8 cellular contexts compared by ENCODE assay signal in genomic region chrX:71095555-71095970, GRCh38. TPM values are rescaled to one million over a fixed set of nuclear protein-coding genes. Genes with fewer than 3 reads are reported as not detected.
DNase-seq lines count a peak whose midpoint lies in the region; ATAC-seq and TF ChIP-seq lines count a peak whose summit lies in the region.

Gene FOXO4, plus strand, starts transcription at chrX:71095851. Its CDS starts 678 bp downstream, at chrX:71096529.

- WGBS in GM23248 (ENCODE audit: low coverage in 1 of 2, low lambda C conversion rate in 2 of 2, missing lambda C conversion rate in 2 of 2), 2 experiments: 1% methylated on average over 22 to 27 of the region's 28 CpGs

- H3K4me1 Mint-ChIP-seq in activated T-helper 17 cell treated with anti-CD3 and anti-CD28 coated beads, Interleukin-2, amount 50 U/mL, for 72 hours: peaks cover 5% of the 10 kb centered on the region
- peaks cover 17% of the 10 kb centered on the region for H3K4me1 Mint-ChIP-seq in nephron

- H3K9me2 ChIP-seq in GM23248 (ENCODE audit: insufficient read depth): no peaks in the 10 kb centered on the region

- H3K9me3 ChIP-seq in GM23248 (ENCODE audit: low read depth): no peaks in the 10 kb centered on the region

- H3K4me3 Mint-ChIP-seq in activated T-helper 17 cell treated with anti-CD3 and anti-CD28 coated beads, Interleukin-2, amount 50 U/mL, for 72 hours: peak within 1 kb of the TSS; percentile 94
- peak within 1 kb of the TSS; percentile 90 to 97 (median 96) for H3K4me3 Mint-ChIP-seq in nephron

- H3K4me3 ChIP-seq in GM23248: peak within 1 kb of the TSS; percentile 82

- H3K36me3 ChIP-seq in GM23248 (ENCODE audit: low read depth): no peaks in the 10 kb centered on the region

- no peaks in the 10 kb centered on the region for H3K9me3 Mint-ChIP-seq in activated T-helper 17 cell treated with anti-CD3 and anti-CD28 coated beads, Interleukin-2, amount 50 U/mL, for 72 hours
- H3K9me3 Mint-ChIP-seq in nephron: peaks cover 16% of the 10 kb centered on the region

- peak; percentile 88 for ATAC-seq in activated T-helper 17 cell treated with anti-CD3 and anti-CD28 coated beads, Interleukin-2, amount 50 U/mL, for 72 hours (replicated peaks)
- ATAC-seq in stimulated activated naive CD8-positive, alpha-beta T cell treated with anti-CD3 and anti-CD28 coated beads, Interleukin-15, Interleukin-2, amounts not matched to agents 100 U/mL and 50 U/mL, for 24 hours: peak; percentile 93

- H3K79me2 ChIP-seq in GM23248 (ENCODE audit: insufficient read depth): no peaks in the 10 kb centered on the region

- in situ Hi-C loops in GM23248 (cut with MboI): no loop called here

- H3F3A ChIP-seq in GM23248 (ENCODE audit: insufficient read depth): no peaks in the 10 kb centered on the region

- peak within 1 kb of the TSS; percentile 79 for H2AFZ ChIP-seq in GM23248

- H4K20me1 ChIP-seq in GM23248 (ENCODE audit: insufficient read depth): no peaks in the 10 kb centered on the region

- H3K4me2 ChIP-seq in GM23248 (ENCODE audit: unreplicated experiment): peak within 1 kb of the TSS; percentile 91

- DNase-seq in DMS79 (lab: John Stamatoyannopoulos, UW) (peak; percentile 64), GM23248 (peak; percentile 91), LHCN-M2 (ENCODE audit: low read depth) (peak; percentile 67), RPMI8226 (peak; percentile 91), fibroblast of peridontal ligament (ENCODE audit: extremely low read depth) (peak; percentile 76)
- DNase-seq in stimulated activated naive CD8-positive, alpha-beta T cell treated with anti-CD3 and anti-CD28 coated beads, Interleukin-15, Interleukin-2, amounts not matched to agents 100 U/mL and 50 U/mL, for 24 hours: peak; percentile 87

- no peak for TF ChIP-seq CTCF in nephron (IDR thresholded peaks at IDR 0.05; ENCODE audit: unreplicated experiment in 3 of 3)

- H3K9ac ChIP-seq in GM23248: peak within 1 kb of the TSS; percentile 74

- no peaks in the 10 kb centered on the region for H3K27me3 ChIP-seq in GM23248 (replicated peaks; ENCODE audit: insufficient read depth)

- H3K4me1 ChIP-seq in GM23248 (ENCODE audit: insufficient read depth): no peaks in the 10 kb centered on the region

- H3K27ac ChIP-seq in GM23248: no peak within 1 kb of the TSS

- peak within 1 kb of the TSS; percentile 93 for H3K27ac Mint-ChIP-seq in activated T-helper 17 cell treated with anti-CD3 and anti-CD28 coated beads, Interleukin-2, amount 50 U/mL, for 72 hours
- peak within 1 kb of the TSS; percentile 62 to 89 (median 83) for H3K27ac Mint-ChIP-seq in nephron

- peaks cover 2% of the 10 kb centered on the region for H3K36me3 Mint-ChIP-seq in activated T-helper 17 cell treated with anti-CD3 and anti-CD28 coated beads, Interleukin-2, amount 50 U/mL, for 72 hours (ENCODE audit: low read depth)
- H3K36me3 Mint-ChIP-seq in nephron (ENCODE audit: low read depth): no peaks in the 10 kb centered on the region

- no peaks in the 10 kb centered on the region for H3K27me3 Mint-ChIP-seq in activated T-helper 17 cell treated with anti-CD3 and anti-CD28 coated beads, Interleukin-2, amount 50 U/mL, for 72 hours
- peaks cover 5% of the 10 kb centered on the region for H3K27me3 Mint-ChIP-seq in nephron (ENCODE audit: low read depth)

RNA-seq across cellular contexts. Expression of gene FOXO4, which starts in this region (rescaled TPM):
- total RNA-seq in GM23248 (2014; rRNA removed; shearing (Covaris generic)): 5.2 and 5.3 TPM in 2 replicates
- 1.1 TPM in 2 replicates for polyA plus RNA-seq in GM23248 (2016; fragmentation: Nextera tagmentation; extraction: Ambion mirVana)
- total RNA-seq in LHCN-M2 (2014; rRNA removed): 0.77 and 2.2 TPM in 2 replicates
- polyA plus RNA-seq in LHCN-M2 (2012): 1.2 TPM
- 10 to 100 TPM; 11.2 to 39.0 TPM for total RNA-seq in activated T-helper 17 cell treated with anti-CD3 and anti-CD28 coated beads, Interleukin-2, amount 50 U/mL, for 72 hours
